ENCODE assay signal across 1 cellular context in the genomic region with DNA sequence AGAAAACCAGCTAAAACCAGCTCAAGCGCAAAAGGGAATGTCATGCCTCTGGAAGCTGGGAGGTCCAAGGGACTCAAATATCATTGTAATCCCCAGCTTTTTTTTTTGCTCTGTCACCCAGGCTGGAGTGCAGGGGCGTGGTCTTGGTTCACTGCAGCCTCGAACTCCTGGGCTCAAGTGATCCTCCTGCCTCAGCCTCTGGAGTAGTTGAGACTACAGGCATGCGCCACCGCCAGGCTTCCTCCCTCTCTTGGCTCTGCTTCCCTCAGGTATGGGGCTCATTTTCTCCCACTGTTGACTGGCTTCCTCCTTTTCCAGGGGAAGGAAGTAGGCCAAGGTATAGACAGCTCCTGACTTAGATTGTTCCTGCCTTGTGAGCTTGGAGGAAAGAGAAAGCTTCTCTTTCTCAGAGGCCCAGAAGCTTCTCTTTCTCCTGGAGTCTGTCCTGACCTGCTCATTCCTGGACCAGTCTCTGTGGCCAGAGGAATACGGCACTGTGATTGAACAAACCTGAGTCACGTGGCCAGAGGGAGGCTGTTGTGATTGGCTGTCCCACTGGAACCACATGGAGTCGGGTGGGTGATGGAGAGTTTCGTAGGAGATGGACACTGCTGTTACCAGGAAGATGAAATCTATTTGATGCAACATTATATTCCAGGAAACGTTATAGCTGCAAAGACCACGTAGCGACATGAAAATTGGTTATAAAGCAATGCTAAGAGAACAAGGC.
TF ChIP-seq lines count a peak whose summit lies in the region.

No MANE protein-coding gene starts in this region.

TF ChIP-seq in K562, 482 proteins besides CTCF, POLR2A, EP300 and RAD21:
- peak; percentile 91 for TF ChIP-seq USF1 (CRISPR knock-in tag; IDR thresholded peaks at IDR 0.05)
- TF ChIP-seq ZKSCAN1 (IDR thresholded peaks at IDR 0.05; ENCODE audit: low read depth, low read length) = no peak
- TF ChIP-seq RBM25 (IDR thresholded peaks at IDR 0.05; ENCODE audit: low read depth, low read length, severe bottlenecking) = peak; percentile 3
- TF ChIP-seq MAZ (CRISPR knock-in tag; conservative IDR thresholded peaks at IDR 0.05 in 1 of 2, IDR thresholded peaks at IDR 0.05 in 1 of 2) = no peak
- no peak for TF ChIP-seq ZNF274 (IDR thresholded peaks at IDR 0.05; ENCODE audit: borderline replicate concordance, low read depth, low read length)
- no peak for TF ChIP-seq RBM15 (IDR thresholded peaks at IDR 0.05; ENCODE audit: insufficient read depth, low read length)
- TF ChIP-seq NFYB (IDR thresholded peaks at IDR 0.05; ENCODE audit: extremely low read depth, insufficient read length) = peak; percentile 41
- TF ChIP-seq POLR2H (tag; IDR thresholded peaks at IDR 0.05; ENCODE audit: low read depth) = no peak
- no peak for TF ChIP-seq STAG1 (CRISPR knock-in tag; IDR thresholded peaks at IDR 0.05; ENCODE audit: borderline replicate concordance)
- TF ChIP-seq NFE2 (IDR thresholded peaks at IDR 0.05; ENCODE audit: low read depth) = peak; percentile 27; the same call in 1 of the 2 replicates
- TF ChIP-seq ZNF384 (IDR thresholded peaks at IDR 0.05; ENCODE audit: low read depth, low read length) = 0 out of 2 replicates have a peak, but pooled peaks have one; percentile 7
- no peak for TF ChIP-seq THRAP3 (IDR thresholded peaks at IDR 0.05; ENCODE audit: borderline replicate concordance)
- TF ChIP-seq FOS (IDR thresholded peaks at IDR 0.05; ENCODE audit: extremely low read depth, insufficient read length) = peak; percentile 33
- TF ChIP-seq ZNF436 (CRISPR knock-in tag; IDR thresholded peaks at IDR 0.05) = no peak
- TF ChIP-seq CHCHD3 (CRISPR knock-in tag; IDR thresholded peaks at IDR 0.05) = no peak
- TF ChIP-seq ZNF408 (CRISPR knock-in tag; IDR thresholded peaks at IDR 0.05; ENCODE audit: low read depth) = no peak
- no peak for TF ChIP-seq NR2C2 (CRISPR knock-in tag; IDR thresholded peaks at IDR 0.05)
- TF ChIP-seq NR2C2 (tag; IDR thresholded peaks at IDR 0.05) = no peak
- 0 out of 2 replicates have a peak, but pooled peaks have one; percentile 9 for TF ChIP-seq ZNF316 (IDR thresholded peaks at IDR 0.05)
- TF ChIP-seq ZC3H11A (IDR thresholded peaks at IDR 0.05; ENCODE audit: low read depth, low read length) = no peak
- no peak for TF ChIP-seq NR2C1 (IDR thresholded peaks at IDR 0.05)
- no peak for TF ChIP-seq NR2C1 (tag; IDR thresholded peaks at IDR 0.05)
- peak; percentile 92 for TF ChIP-seq USF2 (CRISPR knock-in tag; IDR thresholded peaks at IDR 0.05)
- no peak for TF ChIP-seq NR4A1 (CRISPR knock-in tag; IDR thresholded peaks at IDR 0.05)
- TF ChIP-seq NR4A1 (tag; IDR thresholded peaks at IDR 0.05) = no peak
- TF ChIP-seq ZNF57 (CRISPR knock-in tag; IDR thresholded peaks at IDR 0.05) = no peak
- TF ChIP-seq SMAD4 (CRISPR knock-in tag; conservative IDR thresholded peaks at IDR 0.05) = no peak
- TF ChIP-seq TOE1 (IDR thresholded peaks at IDR 0.05; ENCODE audit: borderline replicate concordance) = peak; percentile 50; the same call in 1 of the 2 replicates
- TF ChIP-seq TOE1 (CRISPR knock-in tag; IDR thresholded peaks at IDR 0.05; ENCODE audit: borderline replicate concordance, low read depth) = no peak
- TF ChIP-seq BCOR (IDR thresholded peaks at IDR 0.05) = peak; percentile 51; the same call in 1 of the 2 replicates
- peak; percentile 38; the same call in 1 of the 2 replicates for TF ChIP-seq CBFA2T2 (conservative IDR thresholded peaks at IDR 0.05)
- TF ChIP-seq ELF4 (CRISPR knock-in tag; IDR thresholded peaks at IDR 0.05) = no peak
- peak; percentile 88 for TF ChIP-seq RAD51 (IDR thresholded peaks at IDR 0.05; ENCODE audit: borderline replicate concordance, low read depth)
- TF ChIP-seq PHB (CRISPR knock-in tag; IDR thresholded peaks at IDR 0.05) = no peak
- TF ChIP-seq, protein P1, sequence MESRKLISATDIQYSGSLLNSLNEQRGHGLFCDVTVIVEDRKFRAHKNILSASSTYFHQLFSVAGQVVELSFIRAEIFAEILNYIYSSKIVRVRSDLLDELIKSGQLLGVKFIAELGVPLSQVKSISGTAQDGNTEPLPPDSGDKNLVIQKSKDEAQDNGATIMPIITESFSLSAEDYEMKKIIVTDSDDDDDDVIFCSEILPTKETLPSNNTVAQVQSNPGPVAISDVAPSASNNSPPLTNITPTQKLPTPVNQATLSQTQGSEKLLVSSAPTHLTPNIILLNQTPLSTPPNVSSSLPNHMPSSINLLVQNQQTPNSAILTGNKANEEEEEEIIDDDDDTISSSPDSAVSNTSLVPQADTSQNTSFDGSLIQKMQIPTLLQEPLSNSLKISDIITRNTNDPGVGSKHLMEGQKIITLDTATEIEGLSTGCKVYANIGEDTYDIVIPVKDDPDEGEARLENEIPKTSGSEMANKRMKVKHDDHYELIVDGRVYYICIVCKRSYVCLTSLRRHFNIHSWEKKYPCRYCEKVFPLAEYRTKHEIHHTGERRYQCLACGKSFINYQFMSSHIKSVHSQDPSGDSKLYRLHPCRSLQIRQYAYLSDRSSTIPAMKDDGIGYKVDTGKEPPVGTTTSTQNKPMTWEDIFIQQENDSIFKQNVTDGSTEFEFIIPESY (CRISPR knock-in tag; IDR thresholded peaks at IDR 0.05) = peak; percentile 83
- TF ChIP-seq ZNF695 (CRISPR knock-in tag; IDR thresholded peaks at IDR 0.05) = no peak
- no peak for TF ChIP-seq NCOA2 (IDR thresholded peaks at IDR 0.05; ENCODE audit: partially characterized antibody in 2 of 2)
- peak; percentile 12 to 13; a peak in 1 of 4 replicates for TF ChIP-seq NRF1 (conservative IDR thresholded peaks at IDR 0.05 in 1 of 2, IDR thresholded peaks at IDR 0.05 in 1 of 2)
- no peak for TF ChIP-seq NR1H2 (CRISPR knock-in tag; IDR thresholded peaks at IDR 0.05)
- no peak for TF ChIP-seq ZNF140 (CRISPR knock-in tag; IDR thresholded peaks at IDR 0.05)
